Comparison of ENCODE assay signal across 1 cellular context in the genomic region with DNA sequence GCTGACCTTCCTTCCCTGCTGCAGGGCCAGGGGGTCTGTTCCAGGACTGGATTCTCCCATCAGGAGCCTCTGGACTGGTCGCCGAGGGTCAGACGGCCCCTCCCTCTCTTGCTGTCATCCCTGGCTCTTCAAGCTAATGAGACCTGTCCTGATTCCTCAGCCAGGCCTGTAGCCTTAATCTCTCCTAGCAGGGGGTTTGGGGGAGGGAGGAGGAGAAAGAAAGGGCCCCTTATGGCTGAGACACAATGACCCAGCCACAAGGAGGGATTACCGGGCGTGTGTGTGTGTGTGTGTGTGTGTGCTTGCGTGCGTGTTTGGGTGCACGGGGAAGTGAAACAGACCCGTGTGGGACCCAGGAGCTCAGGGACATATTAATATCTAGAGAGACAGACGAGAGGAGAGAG.
TF ChIP-seq lines count a peak whose summit lies in the region.

No MANE protein-coding gene starts in this region.

TF ChIP-seq in GM23338, 12 proteins besides CTCF, POLR2A, EP300 and RAD21 (continued from another document):
- TF ChIP-seq, protein P1, sequence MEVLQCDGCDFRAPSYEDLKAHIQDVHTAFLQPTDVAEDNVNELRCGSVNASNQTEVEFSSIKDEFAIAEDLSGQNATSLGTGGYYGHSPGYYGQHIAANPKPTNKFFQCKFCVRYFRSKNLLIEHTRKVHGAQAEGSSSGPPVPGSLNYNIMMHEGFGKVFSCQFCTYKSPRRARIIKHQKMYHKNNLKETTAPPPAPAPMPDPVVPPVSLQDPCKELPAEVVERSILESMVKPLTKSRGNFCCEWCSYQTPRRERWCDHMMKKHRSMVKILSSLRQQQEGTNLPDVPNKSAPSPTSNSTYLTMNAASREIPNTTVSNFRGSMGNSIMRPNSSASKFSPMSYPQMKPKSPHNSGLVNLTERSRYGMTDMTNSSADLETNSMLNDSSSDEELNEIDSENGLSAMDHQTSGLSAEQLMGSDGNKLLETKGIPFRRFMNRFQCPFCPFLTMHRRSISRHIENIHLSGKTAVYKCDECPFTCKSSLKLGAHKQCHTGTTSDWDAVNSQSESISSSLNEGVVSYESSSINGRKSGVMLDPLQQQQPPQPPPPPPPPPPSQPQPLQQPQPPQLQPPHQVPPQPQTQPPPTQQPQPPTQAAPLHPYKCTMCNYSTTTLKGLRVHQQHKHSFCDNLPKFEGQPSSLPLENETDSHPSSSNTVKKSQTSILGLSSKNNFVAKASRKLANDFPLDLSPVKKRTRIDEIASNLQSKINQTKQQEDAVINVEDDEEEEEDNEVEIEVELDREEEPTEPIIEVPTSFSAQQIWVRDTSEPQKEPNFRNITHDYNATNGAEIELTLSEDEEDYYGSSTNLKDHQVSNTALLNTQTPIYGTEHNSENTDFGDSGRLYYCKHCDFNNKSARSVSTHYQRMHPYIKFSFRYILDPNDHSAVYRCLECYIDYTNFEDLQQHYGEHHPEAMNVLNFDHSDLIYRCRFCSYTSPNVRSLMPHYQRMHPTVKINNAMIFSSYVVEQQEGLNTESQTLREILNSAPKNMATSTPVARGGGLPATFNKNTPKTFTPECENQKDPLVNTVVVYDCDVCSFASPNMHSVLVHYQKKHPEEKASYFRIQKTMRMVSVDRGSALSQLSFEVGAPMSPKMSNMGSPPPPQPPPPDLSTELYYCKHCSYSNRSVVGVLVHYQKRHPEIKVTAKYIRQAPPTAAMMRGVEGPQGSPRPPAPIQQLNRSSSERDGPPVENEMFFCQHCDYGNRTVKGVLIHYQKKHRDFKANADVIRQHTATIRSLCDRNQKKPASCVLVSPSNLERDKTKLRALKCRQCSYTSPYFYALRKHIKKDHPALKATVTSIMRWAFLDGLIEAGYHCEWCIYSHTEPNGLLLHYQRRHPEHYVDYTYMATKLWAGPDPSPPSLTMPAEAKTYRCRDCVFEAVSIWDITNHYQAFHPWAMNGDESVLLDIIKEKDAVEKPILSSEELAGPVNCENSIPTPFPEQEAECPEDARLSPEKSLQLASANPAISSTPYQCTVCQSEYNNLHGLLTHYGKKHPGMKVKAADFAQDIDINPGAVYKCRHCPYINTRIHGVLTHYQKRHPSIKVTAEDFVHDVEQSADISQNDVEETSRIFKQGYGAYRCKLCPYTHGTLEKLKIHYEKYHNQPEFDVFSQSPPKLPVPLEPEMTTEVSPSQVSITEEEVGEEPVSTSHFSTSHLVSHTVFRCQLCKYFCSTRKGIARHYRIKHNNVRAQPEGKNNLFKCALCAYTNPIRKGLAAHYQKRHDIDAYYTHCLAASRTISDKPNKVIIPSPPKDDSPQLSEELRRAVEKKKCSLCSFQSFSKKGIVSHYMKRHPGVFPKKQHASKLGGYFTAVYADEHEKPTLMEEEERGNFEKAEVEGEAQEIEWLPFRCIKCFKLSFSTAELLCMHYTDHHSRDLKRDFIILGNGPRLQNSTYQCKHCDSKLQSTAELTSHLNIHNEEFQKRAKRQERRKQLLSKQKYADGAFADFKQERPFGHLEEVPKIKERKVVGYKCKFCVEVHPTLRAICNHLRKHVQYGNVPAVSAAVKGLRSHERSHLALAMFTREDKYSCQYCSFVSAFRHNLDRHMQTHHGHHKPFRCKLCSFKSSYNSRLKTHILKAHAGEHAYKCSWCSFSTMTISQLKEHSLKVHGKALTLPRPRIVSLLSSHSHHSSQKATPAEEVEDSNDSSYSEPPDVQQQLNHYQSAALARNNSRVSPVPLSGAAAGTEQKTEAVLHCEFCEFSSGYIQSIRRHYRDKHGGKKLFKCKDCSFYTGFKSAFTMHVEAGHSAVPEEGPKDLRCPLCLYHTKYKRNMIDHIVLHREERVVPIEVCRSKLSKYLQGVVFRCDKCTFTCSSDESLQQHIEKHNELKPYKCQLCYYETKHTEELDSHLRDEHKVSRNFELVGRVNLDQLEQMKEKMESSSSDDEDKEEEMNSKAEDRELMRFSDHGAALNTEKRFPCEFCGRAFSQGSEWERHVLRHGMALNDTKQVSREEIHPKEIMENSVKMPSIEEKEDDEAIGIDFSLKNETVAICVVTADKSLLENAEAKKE (CRISPR knock-in tag; IDR thresholded peaks at IDR 0.05), result no peak
TF ChIP-seq in GM23338: peak in this region for 0.
